Comparison of ENCODE assay signal across 17 cellular contexts in genomic region chr7:16891874-16892620, GRCh38. TPM values are rescaled to one million over a fixed set of nuclear protein-coding genes. Genes with fewer than 3 reads are reported as not detected.
A peak's percentile ranks its signal among the peaks of the same experiment; 100 is the strongest.
DNase-seq lines count a peak whose midpoint lies in the region; ATAC-seq, FAIRE-seq and TF ChIP-seq lines count a peak whose summit lies in the region.
"Had no signal": no experiment of that assay in that cellular context is flagged by ENCODE, and none has a peak within 500 bp of the region (broad histone marks: within the 10 kb centered on the region; RNA-seq: fewer than 3 reads in every experiment).

No MANE protein-coding gene starts in this region.

- peak in 2 of 3 experiments; percentile 16 to 17 for TF ChIP-seq CTCF in keratinocyte (optimal IDR thresholded peaks at IDR 0.05 in 1 of 3, IDR thresholded peaks at IDR 0.05 in 1 of 3, conservative IDR thresholded peaks at IDR 0.05 in 1 of 3; ENCODE audit: extremely low read depth in 1 of 3, insufficient read depth in 2 of 3, low read length in 3 of 3)

- no peak overlapping the region for H3K9ac ChIP-seq in keratinocyte (ENCODE audit: control insufficient read depth, extremely low read depth, insufficient read depth, low read length)
- H3K9ac ChIP-seq: GM23248 had no signal

- no peaks in the 10 kb centered on the region for H3K36me3 ChIP-seq in keratinocyte (ENCODE audit: control insufficient read depth in 2 of 2, extremely low read depth in 1 of 2, insufficient read depth in 2 of 2, low read length in 2 of 2)

- no peaks in the 10 kb centered on the region for H3K79me2 ChIP-seq in keratinocyte (ENCODE audit: control insufficient read depth, insufficient read depth, low read length)

- DNase-seq in NCI-H1417 treated with DMSO at 0.1 percent for 48 hours (lab: John Stamatoyannopoulos, UW): peak; percentile 48
- peak; percentile 79 for DNase-seq in NCI-H748 (lab: John Stamatoyannopoulos, UW; ENCODE audit: unreplicated experiment)
- DNase-seq in keratinocyte (ENCODE audit: low read depth, low spot score): no peak
- DNase-seq in renal cortical epithelial cell (ENCODE audit: low read depth): peak; percentile 27
- no peak for DNase-seq in DMS 273 treated with DMSO at 0.1 percent for 48 hours (lab: John Stamatoyannopoulos, UW)
- DNase-seq in GM19239 (ENCODE audit: insufficient read length, low spot score): no peak
- DNase-seq: activated CD4-positive, alpha-beta T cell treated with anti-CD3 and anti-CD28 coated beads for 48 hours; activated CD8-positive, alpha-beta memory T cell treated with anti-CD3 and anti-CD28 coated beads, Interleukin-2, amount 50 U/mL, for 48 hours; effector memory CD4-positive, alpha-beta T cell; NCI-H187 treated with DMSO at 0.1 percent for 48 hours had no signal

- H3K4me2 ChIP-seq in keratinocyte (ENCODE audit: control insufficient read depth, extremely low read depth, insufficient read depth, low read depth, low read length): no peak overlapping the region

- H4K20me1 ChIP-seq in keratinocyte (ENCODE audit: control insufficient read depth, extremely low read depth, insufficient read depth, low read length): no peaks in the 10 kb centered on the region

- no peak for ATAC-seq in HG02571 (IDR thresholded peaks at IDR 0.05; ENCODE audit: unreplicated experiment)
- ATAC-seq: natural killer cell treated with Interleukin-12 subunit alpha and Interleukin-12 subunit beta and Interleukin-15 and Interleukin-18, amount 100 ng/mL, for 72 hours had no signal

- H3K4me1 ChIP-seq in keratinocyte (ENCODE audit: control insufficient read depth, extremely low read depth, insufficient read depth, low read length): peaks cover 6% of the 10 kb centered on the region

- H3K9me1 ChIP-seq in keratinocyte (ENCODE audit: control insufficient read depth, extremely low read depth, insufficient read depth, low read length): no peaks in the 10 kb centered on the region

- H3K27ac ChIP-seq in keratinocyte (ENCODE audit: control insufficient read depth, insufficient read depth, low read length): no peak overlapping the region
- H3K27ac ChIP-seq: GM23248 had no signal

- H3K27me3 ChIP-seq in keratinocyte (ENCODE audit: control insufficient read depth, extremely low read depth, insufficient read depth, low read length): no peaks in the 10 kb centered on the region

- dilution Hi-C loops in keratinocyte (cut with MboI; ENCODE audit: extremely low pct_ligation_motif_present, low sequenced_read_pairs): no loop called here

- no peaks in the 10 kb centered on the region for H3K9me3 ChIP-seq in keratinocyte (ENCODE audit: control insufficient read depth, low read depth, low read length)

- no peak for FAIRE-seq in keratinocyte (lab: Jason Lieb, UNC)
- FAIRE-seq in GM19239 (lab: Jason Lieb, UNC): no peak

- no peak overlapping the region for H2AFZ ChIP-seq in keratinocyte (ENCODE audit: control insufficient read depth, low read length)
- H2AFZ ChIP-seq: GM23248 had no signal

- H3K4me3 ChIP-seq in keratinocyte (ENCODE audit: control insufficient read depth in 2 of 3, extremely low read depth in 1 of 3, insufficient read depth in 2 of 3, low read depth in 1 of 3, low read length in 3 of 3): no peak overlapping the region
- H3K4me3 ChIP-seq: GM23248 had no signal

RNA-seq across cellular contexts. Expression of gene AGR3, which starts 10.3 kb away (rescaled TPM):
- not detected in 3 replicates for polyA plus RNA-seq in keratinocyte
- not detected for polyA plus RNA-seq in keratinocyte (2011; ENCODE audit: low read depth)
- not detected in 2 replicates for polyA plus RNA-seq in keratinocyte (2011; cell fraction: cytosol; rRNA removed)
- not detected in 2 replicates for polyA plus RNA-seq in keratinocyte (2011; cell fraction: nucleus; rRNA removed)
- not detected in 2 replicates for polyA plus RNA-seq in keratinocyte (2012; ENCODE audit: low replicate concordance)
- polyA minus RNA-seq in keratinocyte: not detected in 3 replicates
- polyA minus RNA-seq in keratinocyte (2011; cell fraction: cytosol; rRNA and poly(A)+ RNA removed): not detected
- polyA minus RNA-seq in keratinocyte (2011; cell fraction: nucleus; rRNA and poly(A)+ RNA removed): not detected in 2 replicates
- total RNA-seq in renal cortical epithelial cell: not detected in 2 replicates
- total RNA-seq: fibroblast of lung; GM23248; lung microvascular endothelial cell; natural killer cell treated with Interleukin-12 subunit alpha and Interleukin-12 subunit beta and Interleukin-15 and Interleukin-18, amount 100 ng/mL, for 72 hours; pulmonary artery endothelial cell had no signal
- polyA plus RNA-seq: BJ, fibroblast of lung, GM23248 had no signal

Comparison
In these comparisons a context has a peak if more than half of its experiments do, and no peak if none do; other contexts are left out.
1. DNase-seq: peak in NCI-H1417 treated with DMSO at 0.1 percent for 48 hours (single experiment), NCI-H748 (single experiment) and renal cortical epithelial cell (single experiment); none in keratinocyte (single experiment), DMS 273 treated with DMSO at 0.1 percent for 48 hours (single experiment) and GM19239 (single experiment).